15 cellular contexts compared by ENCODE assay signal in the genomic region with DNA sequence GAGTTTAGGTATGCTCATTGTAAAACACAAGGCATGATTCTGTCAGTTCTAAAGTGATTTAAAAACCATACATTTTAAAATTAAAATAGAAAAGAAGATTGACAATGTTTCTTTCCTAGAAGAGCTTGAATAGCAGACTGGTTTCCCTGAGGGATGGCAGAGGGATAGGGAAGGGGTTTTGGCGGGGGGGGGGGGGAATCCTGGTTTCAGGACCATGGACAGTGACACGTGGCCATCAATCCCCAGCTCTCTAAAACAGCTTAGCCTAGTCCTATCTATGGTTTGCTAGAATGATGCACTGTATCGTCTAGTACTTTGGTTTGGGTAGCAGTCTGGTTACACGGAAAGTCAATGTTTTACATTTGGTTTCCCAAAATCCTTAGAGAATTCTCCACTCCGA.
A peak's percentile ranks its signal among the peaks of the same experiment; 100 is the strongest.
DNase-seq lines count a peak whose midpoint lies in the region; ATAC-seq, FAIRE-seq and TF ChIP-seq lines count a peak whose summit lies in the region.
"Had no signal": no experiment of that assay in that cellular context is flagged by ENCODE, and none has a peak within 500 bp of the region (broad histone marks: within the 10 kb centered on the region; RNA-seq: fewer than 3 reads in every experiment).

No MANE protein-coding gene starts in this region.

- CTCF ChIA-PET in K562 (lab: Yijun Ruan, JAX; ENCODE audit: low intra/inter-chr PET ratio), result no interaction called here

- TF ChIP-seq EP300 in Ishikawa (IDR thresholded peaks at IDR 0.05; ENCODE audit: borderline replicate concordance) (no peak), K562 (IDR thresholded peaks at IDR 0.05; ENCODE audit: low read length) (no peak), ovary (IDR thresholded peaks at IDR 0.05) (no peak), sigmoid colon (IDR thresholded peaks at IDR 0.05) (no peak)

- POLR2A ChIA-PET in K562 (lab: Yijun Ruan, JAX), result no interaction called here

- H2BK15ac ChIP-seq in mesendoderm (replicated peaks; ENCODE audit: low read depth), result no peak overlapping the region

- DNase-seq in H7 (peak; percentile 26), K562 (ENCODE audit: extremely low read depth in 1 of 4, low spot score in 3 of 4) (peak in 3 of 4 experiments; percentile 25 to 34 (median 32)), mesendoderm (peak; percentile 2), ovary (no peak), sigmoid colon (no peak), GOT3 (lab: John Stamatoyannopoulos, UW) (no peak)
- DNase-seq: HCEC 1CT, MV-4-11, NCI-H1436, NCI-H2081, NCI-H510A treated with DMSO at 0.1 percent for 48 hours, T-helper 1 cell had no signal

- no peak for TF ChIP-seq RAD21 in Ishikawa (IDR thresholded peaks at IDR 0.05; ENCODE audit: low read depth)
- no peak for TF ChIP-seq RAD21 in K562 (CRISPR knock-in tag; conservative IDR thresholded peaks at IDR 0.05 in 1 of 2, IDR thresholded peaks at IDR 0.05 in 1 of 2)

- no peak overlapping the region for H3K23ac ChIP-seq in mesendoderm (ENCODE audit: low read length)

- H3K9me3 ChIP-seq in K562 (replicated peaks; ENCODE audit: control insufficient read depth, insufficient read depth, low read depth, low read length) (no peaks in the 10 kb centered on the region; the same call in 1 of the 2 replicates), ovary (no peaks in the 10 kb centered on the region), sigmoid colon (no peaks in the 10 kb centered on the region)
- H3K9me3 ChIP-seq: BLaER1 treated with 17β-estradiol and CSF1 and Interleukin-3, amounts not matched to agents 10 nM and 100 nM had no signal

- H3K79me2 ChIP-seq in K562 (ENCODE audit: control insufficient read depth, insufficient read depth, low read length) (no peaks in the 10 kb centered on the region), mesendoderm (ENCODE audit: control insufficient read depth, insufficient read depth, low read length) (no peaks in the 10 kb centered on the region)

- no peaks in the 10 kb centered on the region for H3K79me1 ChIP-seq in mesendoderm (ENCODE audit: low read length)

- 0% methylated on average over 3 of the region's 5 CpGs for WGBS in K562 (ENCODE audit: insufficient coverage, low coverage, missing lambda C conversion rate)
- WGBS in mesendoderm (ENCODE audit: extremely low coverage, insufficient coverage, low lambda C conversion rate), result no CpG with 5 or more reads among the region's 5 CpGs
- WGBS in ovary, 3 donors, result 45 to 59% (median 46%) methylated on average over 5 of the region's 5 CpGs
- 52 to 69% methylated on average over 5 of the region's 5 CpGs for WGBS in sigmoid colon, 2 donors

- no peaks in the 10 kb centered on the region for H3K36me3 ChIP-seq in H7 (replicated peaks; ENCODE audit: control insufficient read depth, insufficient read depth, low read length)
- H3K36me3 ChIP-seq in K562 (ENCODE audit: control insufficient read depth, insufficient read depth, low read length), result no peaks in the 10 kb centered on the region
- H3K36me3 ChIP-seq in mesendoderm (ENCODE audit: control insufficient read depth, insufficient read depth, low read length), result no peaks in the 10 kb centered on the region
- H3K36me3 ChIP-seq in ovary, result no peaks in the 10 kb centered on the region
- peaks cover 3 to 41% (median 9%) of the 10 kb centered on the region in 4 donors for H3K36me3 ChIP-seq in sigmoid colon
- H3K36me3 ChIP-seq: BLaER1 treated with 17β-estradiol and CSF1 and Interleukin-3, amounts not matched to agents 10 nM and 100 nM had no signal

- no peak overlapping the region for H3K9ac ChIP-seq in K562 (ENCODE audit: insufficient read depth in 1 of 2, low read depth in 2 of 2, low read length in 2 of 2)
- H3K9ac ChIP-seq in mesendoderm (ENCODE audit: low read length), result no peak overlapping the region
- H3K9ac ChIP-seq: BLaER1 treated with 17β-estradiol and CSF1 and Interleukin-3, amounts not matched to agents 10 nM and 100 nM had no signal

- no peak overlapping the region for H3K4me2 ChIP-seq in K562 (ENCODE audit: insufficient read depth, low read length)
- H3K4me2 ChIP-seq in mesendoderm (ENCODE audit: low read length), result no peak overlapping the region
- H3K4me2 ChIP-seq: BLaER1 treated with 17β-estradiol and CSF1 and Interleukin-3, amounts not matched to agents 10 nM and 100 nM had no signal

- H4K5ac ChIP-seq in mesendoderm (ENCODE audit: low read length), result no peak overlapping the region

- H3K4me1 ChIP-seq in K562 (replicated peaks in 1 of 2; ENCODE audit: control insufficient read depth in 2 of 2, insufficient read depth in 2 of 2, low read length in 2 of 2) (no peaks in the 10 kb centered on the region), mesendoderm (ENCODE audit: control insufficient read depth, low read depth, low read length) (no peaks in the 10 kb centered on the region), ovary (ENCODE audit: insufficient read depth) (peaks cover 2% of the 10 kb centered on the region), sigmoid colon (no peaks in the 10 kb centered on the region)

- H3K27ac ChIP-seq in K562 (ENCODE audit: extremely low read depth, low read depth, low read length), result no peak overlapping the region
- H3K27ac ChIP-seq in mesendoderm (ENCODE audit: low read depth, low read length), result no peak overlapping the region
- H3K27ac ChIP-seq in ovary, result no peak overlapping the region
- no peak overlapping the region for H3K27ac ChIP-seq in sigmoid colon
- H3K27ac ChIP-seq: BLaER1 treated with 17β-estradiol and CSF1 and Interleukin-3, amounts not matched to agents 10 nM and 100 nM had no signal

- no peaks in the 10 kb centered on the region for H4K20me1 ChIP-seq in K562 (replicated peaks; ENCODE audit: control insufficient read depth, insufficient read depth, low read length)

- no peak overlapping the region for H3K4ac ChIP-seq in mesendoderm (ENCODE audit: low read depth, low read length)

- no peak overlapping the region for H3K18ac ChIP-seq in mesendoderm (ENCODE audit: low read length)

- in situ Hi-C loops in K562 (cut with MboI), result no loop called here

- no peak overlapping the region for H4K8ac ChIP-seq in mesendoderm (ENCODE audit: low read depth, low read length)

- H3K9me1 ChIP-seq in K562 (ENCODE audit: control insufficient read depth, insufficient read depth, low read length), result no peaks in the 10 kb centered on the region

- no peak overlapping the region for H3K56ac ChIP-seq in mesendoderm (ENCODE audit: low read length)

- no peak overlapping the region for H2AFZ ChIP-seq in K562 (ENCODE audit: low read depth, low read length)

- H2AK5ac ChIP-seq in mesendoderm (ENCODE audit: low read length), result no peak overlapping the region

- TF ChIP-seq POLR2A in K562 (conservative IDR thresholded peaks at IDR 0.05) (no peak), ovary (IDR thresholded peaks at IDR 0.05) (no peak), sigmoid colon (IDR thresholded peaks at IDR 0.05) (no peak)

- no peak for TF ChIP-seq CTCF in K562 (IDR thresholded peaks at IDR 0.05 in 2 of 3, conservative IDR thresholded peaks at IDR 0.05 in 1 of 3; ENCODE audit: insufficient read depth in 2 of 3, low read depth in 1 of 3, low read length in 3 of 3)
- TF ChIP-seq CTCF in ovary (IDR thresholded peaks at IDR 0.05), result no peak
- no peak for TF ChIP-seq CTCF in sigmoid colon (IDR thresholded peaks at IDR 0.05)

- H2BK5ac ChIP-seq in mesendoderm (ENCODE audit: low read length), result no peak overlapping the region

- ATAC-seq in K562 (no peak), GM19035 (IDR thresholded peaks at IDR 0.05; ENCODE audit: unreplicated experiment) (no peak)

- H3K27me3 ChIP-seq in H7 (ENCODE audit: control insufficient read depth, insufficient read depth, low read length) (no peaks in the 10 kb centered on the region), K562 (ENCODE audit: control insufficient read depth in 2 of 2, insufficient read depth in 2 of 2, low read length in 2 of 2) (no peaks in the 10 kb centered on the region), mesendoderm (ENCODE audit: insufficient read depth, low read length, poor library complexity) (no peaks in the 10 kb centered on the region), ovary (no peaks in the 10 kb centered on the region), sigmoid colon (no peaks in the 10 kb centered on the region)
- H3K27me3 ChIP-seq: BLaER1 treated with 17β-estradiol and CSF1 and Interleukin-3, amounts not matched to agents 10 nM and 100 nM had no signal

- intact Hi-C loops in K562 (cut with micrococcal nuclease), result no loop called here
- intact Hi-C loops in ovary (cut with DNase I), result no loop called here
- intact Hi-C loops in sigmoid colon (cut with DNase I), result no loop called here

- BruUV-seq in K562 (replicated peaks; lab: Mats Ljungman, UMichigan), result no TSS peak

- no peak for FAIRE-seq in K562 (lab: Jason Lieb, UNC)

- no peak overlapping the region for H2BK120ac ChIP-seq in mesendoderm (ENCODE audit: low read depth, low read length)

- H3K4me3 ChIP-seq in H7 (ENCODE audit: insufficient read depth, low read depth, low read length) (no peak overlapping the region), K562 (no peak overlapping the region), mesendoderm (ENCODE audit: low read length) (no peak overlapping the region), ovary (no peak overlapping the region), sigmoid colon (no peak overlapping the region)
- H3K4me3 ChIP-seq: BLaER1 treated with 17β-estradiol and CSF1 and Interleukin-3, amounts not matched to agents 10 nM and 100 nM had no signal

TF ChIP-seq in Ishikawa, 13 proteins besides CTCF, POLR2A, EP300 and RAD21 (continues in another document):
- TF ChIP-seq USF1 (IDR thresholded peaks at IDR 0.05), result peak; percentile 55; the same call in 1 of the 2 replicates

TF ChIP-seq in K562, 482 proteins besides CTCF, POLR2A, EP300 and RAD21 (continues in another document):
- TF ChIP-seq ZNF740 (CRISPR knock-in tag; IDR thresholded peaks at IDR 0.05) (no peak), ZNF740 (tag; IDR thresholded peaks at IDR 0.05) (peak in 1 of 2 experiments; percentile 85; a peak in 2 of 4 replicates), EHMT2 (IDR thresholded peaks at IDR 0.05) (peak; percentile 79; the same call in 1 of the 2 replicates)

Comparison
In these comparisons a context has a peak if more than half of its experiments do, and no peak if none do; other contexts are left out.
1. DNase-seq: peak in H7 (single experiment), K562 (3 of 4) and mesendoderm (single experiment); none in ovary (0 of 5), sigmoid colon (single experiment) and GOT3 (single experiment).